Comparison of ENCODE assay signal across 21 cellular contexts in the genomic region with DNA sequence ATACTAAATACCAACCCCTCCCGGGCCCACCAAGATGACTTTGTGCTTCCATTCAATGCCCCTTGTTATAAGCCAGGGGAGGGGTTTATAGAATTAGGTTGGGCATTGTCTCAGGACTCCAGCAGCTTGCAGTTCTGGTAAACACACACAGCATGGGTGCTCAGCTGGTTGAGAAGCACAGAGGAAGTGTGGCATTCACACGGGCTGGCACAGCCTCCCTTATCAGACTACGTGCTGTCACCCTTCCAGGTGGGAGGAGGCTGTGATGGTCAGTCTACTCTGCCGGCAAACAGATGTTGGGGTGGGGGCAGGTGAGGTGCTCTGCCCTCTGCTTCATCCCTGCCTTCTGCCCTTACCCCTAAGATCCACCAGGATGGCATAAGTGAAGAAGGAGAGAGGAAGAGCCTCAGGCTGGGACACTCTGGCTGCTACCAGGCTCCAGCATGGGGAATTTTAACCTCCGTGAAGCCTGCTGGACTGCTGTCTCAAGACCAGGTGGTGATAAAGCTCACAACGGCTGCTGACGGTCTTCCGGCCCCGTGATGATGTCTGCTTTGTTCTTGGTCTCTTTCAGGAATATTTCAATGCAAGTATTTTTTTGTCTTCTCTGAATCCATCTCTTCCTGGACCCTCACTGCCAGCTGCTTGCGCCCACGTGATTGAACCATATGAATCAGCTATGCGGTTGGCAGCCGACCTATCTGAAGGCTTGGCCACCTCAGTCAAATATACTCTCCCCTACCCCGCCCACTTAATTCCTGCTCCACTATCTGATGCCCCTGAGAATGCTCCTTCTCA. TPM values are rescaled to one million over a fixed set of nuclear protein-coding genes. Genes with fewer than 3 reads are reported as not detected.
DNase-seq lines count a peak whose midpoint lies in the region; ATAC-seq, FAIRE-seq and TF ChIP-seq lines count a peak whose summit lies in the region.
"Had no signal": no experiment of that assay in that cellular context is flagged by ENCODE, and none has a peak within 500 bp of the region (broad histone marks: within the 10 kb centered on the region; RNA-seq: fewer than 3 reads in every experiment).

No MANE protein-coding gene starts in this region.

- DNase-seq in NCI-H1417 (lab: John Stamatoyannopoulos, UW): peak in 2 of 3 experiments; percentile 76 to 92
- no peak for DNase-seq in NCI-H1417 treated with DMSO at 0.1 percent for 48 hours (lab: John Stamatoyannopoulos, UW)
- DNase-seq in NCI-H2081 (lab: John Stamatoyannopoulos, UW): peak; percentile 82 to 94
- DNase-seq in SHP77 (lab: John Stamatoyannopoulos, UW): peak; percentile 73 to 84
- peak in 3 of 6 donors; percentile 18 to 41 (median 24) for DNase-seq in pancreas
- DNase-seq in mesenteric fat pad (ENCODE audit: low spot score): no peak
- no peak for DNase-seq in prostate gland (ENCODE audit: low spot score)
- DNase-seq: activated B cell treated with CpG ODN at 0.5 μM for 24 hours; activated naive CD8-positive, alpha-beta T cell treated with anti-CD3 and anti-CD28 coated beads, Interleukin-2, amount 10 ng/mL, durations not matched to agents 7 days and 5 days; activated T-cell treated with anti-CD3 and anti-CD28 coated beads, Interleukin-2, amount 50 U/mL, for 72 hours; DMS79 treated with DMSO at 0.1 percent for 48 hours; foreskin fibroblast; kidney; mammary epithelial cell; NCI-H446 treated with DMSO at 0.1 percent for 48 hours; OCI-M1; stimulated activated CD4-positive, alpha-beta T cell treated with anti-CD3 and anti-CD28 coated beads, Interleukin-15, amount 100 ng/mL, for 24 hours; stimulated activated naive B cell treated with anti-CD40 and anti-IgM and Interleukin-4, amounts not matched to agents 10 μg/mL and 1 μg/mL and 100 μg/mL, for 72 hours; trophoblast cell had no signal

- peaks cover 0 to 4% (median 0%) of the 10 kb centered on the region in 4 donors for H3K27me3 ChIP-seq in pancreas
- H3K27me3 ChIP-seq in prostate gland (replicated peaks; ENCODE audit: insufficient read depth): peaks cover 2% of the 10 kb centered on the region

- intact Hi-C loops in pancreas (cut with DNase I): no loop called here
- intact Hi-C loops in prostate gland (cut with DNase I): no loop called here

- H3K4me3 ChIP-seq in pancreas (no peak overlapping the region), prostate gland (no peak overlapping the region)
- H3K4me3 ChIP-seq: SJSA1 had no signal

- no peak for TF ChIP-seq POLR2A in prostate gland (IDR thresholded peaks at IDR 0.05)

- H3K4me1 ChIP-seq in pancreas: no peaks in the 10 kb centered on the region
- H3K4me1 ChIP-seq in prostate gland (replicated peaks): no peaks in the 10 kb centered on the region

- H3K9me3 ChIP-seq in pancreas: no peaks in the 10 kb centered on the region
- no peaks in the 10 kb centered on the region for H3K9me3 ChIP-seq in prostate gland
- H3K9me3 ChIP-seq: SJSA1 had no signal

- H3K27ac ChIP-seq in pancreas (no peak overlapping the region), prostate gland (no peak overlapping the region)
- H3K27ac ChIP-seq: SJSA1 had no signal

- ATAC-seq in pancreas (peak; percentile 54 to 72 (median 64)), GM19455 (IDR thresholded peaks at IDR 0.05; ENCODE audit: unreplicated experiment) (no peak)
- ATAC-seq: activated T-cell treated with anti-CD3 and anti-CD28 coated beads, Interleukin-2, amount 50 U/mL, for 72 hours; stimulated activated naive B cell treated with anti-CD40 and anti-IgM and Interleukin-4, amounts not matched to agents 10 μg/mL and 1 μg/mL and 100 μg/mL, for 72 hours had no signal

- WGBS in pancreas, 2 donors: 33 to 39% methylated on average over 14 of the region's 14 CpGs
- whole genome bisulfite sequencing in prostate gland: 59% methylated on average over 14 of the region's 14 CpGs

- H3K36me3 ChIP-seq in pancreas: no peaks in the 10 kb centered on the region
- no peaks in the 10 kb centered on the region for H3K36me3 ChIP-seq in prostate gland
- H3K36me3 ChIP-seq: SJSA1 had no signal

- TF ChIP-seq CTCF in pancreas (IDR thresholded peaks at IDR 0.05): no peak
- no peak for TF ChIP-seq CTCF in prostate gland (IDR thresholded peaks at IDR 0.05)

- no peak for FAIRE-seq in pancreas (lab: Jason Lieb, UNC)
- FAIRE-seq: kidney had no signal

RNA-seq across cellular contexts. Expression of a gene that starts 14.8 kb away (rescaled TPM):
- total RNA-seq in pancreas: 1 to 10 TPM in 2 of 6 donors, under 1 TPM in 4; 0.31 to 2.4 (median 0.67) TPM
- polyA plus RNA-seq in pancreas: 1 to 10 TPM; 2.1 to 7.1 TPM
- not detected for total RNA-seq in mesenteric fat pad
- total RNA-seq in prostate gland: 1 to 10 TPM in 1 of 2 donors, under 1 TPM in 1; 0.41 to 2.2 TPM
- total RNA-seq: activated B cell treated with CpG ODN at 0.5 μM for 24 hours; activated naive CD8-positive, alpha-beta T cell treated with anti-CD3 and anti-CD28 coated beads, Interleukin-2, amount 10 ng/mL, durations not matched to agents 7 days and 5 days had no signal

RNA-seq across cellular contexts. Expression of a gene that starts 23.2 kb away (rescaled TPM):
- total RNA-seq in pancreas: not detected
- polyA plus RNA-seq in pancreas: not detected
- not detected for total RNA-seq in mesenteric fat pad
- 1 to 10 TPM in 1 of 2 donors, not detected in 1; 8.4 TPM for total RNA-seq in prostate gland
- total RNA-seq: activated B cell treated with CpG ODN at 0.5 μM for 24 hours; activated naive CD8-positive, alpha-beta T cell treated with anti-CD3 and anti-CD28 coated beads, Interleukin-2, amount 10 ng/mL, durations not matched to agents 7 days and 5 days; activated T-cell treated with anti-CD3 and anti-CD28 coated beads, Interleukin-2, amount 50 U/mL, for 72 hours; kidney; mammary epithelial cell; SJSA1 had no signal
- polyA plus RNA-seq: mammary epithelial cell had no signal

Comparison
In these comparisons a context has a peak if more than half of its experiments do, and no peak if none do; other contexts are left out.
1. DNase-seq: peak in NCI-H1417 (2 of 3), NCI-H2081 (2 of 2) and SHP77 (2 of 2); none in NCI-H1417 treated with DMSO at 0.1 percent for 48 hours (single experiment), mesenteric fat pad (single experiment) and prostate gland (single experiment).